8 cellular contexts compared by ENCODE assay signal in genomic region chrX:93454509-93454908, GRCh38.
"Had no signal": no experiment of that assay in that cellular context is flagged by ENCODE, and none has a peak within 500 bp of the region (broad histone marks: within the 10 kb centered on the region; RNA-seq: fewer than 3 reads in every experiment).

No MANE protein-coding gene starts in this region.

- H3K4me1 Mint-ChIP-seq: IgD-negative memory B cell had no signal

- H3K27me3 Mint-ChIP-seq: IgD-negative memory B cell had no signal

- H3K9ac ChIP-seq: KMS-11 had no signal

- ATAC-seq: K562 had no signal

- H3K36me3 Mint-ChIP-seq: IgD-negative memory B cell had no signal

- H3K27ac ChIP-seq: HL-60, KMS-11 had no signal

- H3K4me2 ChIP-seq: KMS-11 had no signal

- H3K27ac Mint-ChIP-seq: IgD-negative memory B cell had no signal

- FAIRE-seq: HTR-8/SVneo, K562 had no signal

- H3K4me3 ChIP-seq: K562 had no signal

- H3K4me3 Mint-ChIP-seq: IgD-negative memory B cell had no signal

- DNase-seq: Karpas-422, KBM-7, KG1 had no signal
